8 cellular contexts compared by ENCODE assay signal in genomic region chr7:112204072-112204775, GRCh38. TPM values are rescaled to one million over a fixed set of nuclear protein-coding genes. Genes with fewer than 3 reads are reported as not detected.
A peak's percentile ranks its signal among the peaks of the same experiment; 100 is the strongest.
DNase-seq lines count a peak whose midpoint lies in the region; ATAC-seq and TF ChIP-seq lines count a peak whose summit lies in the region.

No MANE protein-coding gene starts in this region.

- no peak for DNase-seq in BE2C
- DNase-seq in HL-60 (ENCODE audit: low read depth in 1 of 2, low spot score in 1 of 2), result no peak
- no peak for DNase-seq in activated CD4-positive, alpha-beta memory T cell treated with anti-CD3 and anti-CD28 coated beads, Interleukin-2, amount 10 ng/mL, durations not matched to agents 7 days and 5 days
- DNase-seq in smooth muscle cell (lab: John Stamatoyannopoulos, UW; ENCODE audit: unreplicated experiment), result no peak
- DNase-seq in iPS-NIHi7 (ENCODE audit: extremely low spot score), result no peak
- no peak for DNase-seq in putamen (ENCODE audit: low spot score)

- H3K36me3 Mint-ChIP-seq in activated CD4-positive, alpha-beta memory T cell treated with anti-CD3 and anti-CD28 coated beads, Interleukin-2, amount 10 ng/mL, durations not matched to agents 7 days and 5 days (ENCODE audit: low read depth), result no peaks in the 10 kb centered on the region

- H3K4me3 ChIP-seq in BE2C (ENCODE audit: low read depth, low read length), result peak overlapping the region; percentile 97
- H3K4me3 ChIP-seq in HL-60 (replicated peaks; ENCODE audit: insufficient read depth, low read length), result peak overlapping the region; percentile 86; the same call in 1 of the 2 replicates
- peak overlapping the region; percentile 98 for H3K4me3 ChIP-seq in iPS-18a (ENCODE audit: low read length)
- peak overlapping the region; percentile 94 for H3K4me3 ChIP-seq in smooth muscle cell

- H3K36me3 ChIP-seq in BE2C (no peaks in the 10 kb centered on the region), iPS-18a (ENCODE audit: control insufficient read depth, low read depth, low read length) (no peaks in the 10 kb centered on the region), smooth muscle cell (ENCODE audit: low read depth) (no peaks in the 10 kb centered on the region)

- H3K27ac ChIP-seq in HL-60 (replicated peaks), result no peak overlapping the region
- H3K27ac ChIP-seq in iPS-18a (ENCODE audit: low read length), result no peak overlapping the region
- H3K27ac ChIP-seq in smooth muscle cell (ENCODE audit: low read depth), result no peak overlapping the region

- POLR2A ChIA-PET in activated CD4-positive, alpha-beta memory T cell treated with anti-CD3 and anti-CD28 coated beads, Interleukin-2, amount 10 ng/mL, durations not matched to agents 7 days and 5 days (lab: Charles Lee), result interaction anchor here (3.6 kb wide), 1 partner anchor 247 kb away, joined by 33 read pairs; the partner anchor contains the start of gene IFRD1

- H3F3A ChIP-seq in smooth muscle cell (ENCODE audit: low read depth), result peaks cover 5% of the 10 kb centered on the region

- H3K9ac ChIP-seq in iPS-18a (ENCODE audit: low read length) (peak overlapping the region; percentile 73), smooth muscle cell (ENCODE audit: low read depth) (peak overlapping the region; percentile 70)

- peak overlapping the region; percentile 89 for H3K4me2 ChIP-seq in smooth muscle cell

- TF ChIP-seq CTCF in BE2C (IDR thresholded peaks at IDR 0.05; ENCODE audit: low read depth, low read length) (no peak), HL-60 (IDR thresholded peaks at IDR 0.05; ENCODE audit: insufficient read depth, low read length) (no peak), smooth muscle cell (IDR thresholded peaks at IDR 0.05; ENCODE audit: borderline replicate concordance, insufficient read depth, poor library complexity, severe bottlenecking) (no peak)

- peaks cover 41% of the 10 kb centered on the region for H3K27me3 Mint-ChIP-seq in activated CD4-positive, alpha-beta memory T cell treated with anti-CD3 and anti-CD28 coated beads, Interleukin-2, amount 10 ng/mL, durations not matched to agents 7 days and 5 days

- no peak for ATAC-seq in HG03432 (IDR thresholded peaks at IDR 0.05; ENCODE audit: unreplicated experiment)

- peaks cover 38% of the 10 kb centered on the region for H3K4me1 Mint-ChIP-seq in activated CD4-positive, alpha-beta memory T cell treated with anti-CD3 and anti-CD28 coated beads, Interleukin-2, amount 10 ng/mL, durations not matched to agents 7 days and 5 days

- H3K9me3 ChIP-seq in BE2C, result no peaks in the 10 kb centered on the region
- no peaks in the 10 kb centered on the region for H3K9me3 ChIP-seq in iPS-18a (ENCODE audit: control insufficient read depth, low read depth, low read length)
- H3K9me3 ChIP-seq in smooth muscle cell (replicated peaks; ENCODE audit: low read depth), result no peaks in the 10 kb centered on the region

- H3K27ac Mint-ChIP-seq in activated CD4-positive, alpha-beta memory T cell treated with anti-CD3 and anti-CD28 coated beads, Interleukin-2, amount 10 ng/mL, durations not matched to agents 7 days and 5 days, result no peak overlapping the region

- H3K9me3 Mint-ChIP-seq in activated CD4-positive, alpha-beta memory T cell treated with anti-CD3 and anti-CD28 coated beads, Interleukin-2, amount 10 ng/mL, durations not matched to agents 7 days and 5 days, result no peaks in the 10 kb centered on the region

- CTCF ChIA-PET in activated CD4-positive, alpha-beta memory T cell treated with anti-CD3 and anti-CD28 coated beads, Interleukin-2, amount 10 ng/mL, durations not matched to agents 7 days and 5 days (lab: Charles Lee), result no interaction called here

- H3K4me3 Mint-ChIP-seq in activated CD4-positive, alpha-beta memory T cell treated with anti-CD3 and anti-CD28 coated beads, Interleukin-2, amount 10 ng/mL, durations not matched to agents 7 days and 5 days, result peak overlapping the region; percentile 18

- peaks cover 16% of the 10 kb centered on the region for H4K20me1 ChIP-seq in smooth muscle cell (ENCODE audit: low read depth)

- peak overlapping the region; percentile 84 for H2AFZ ChIP-seq in smooth muscle cell (ENCODE audit: low read depth)

- H3K27me3 ChIP-seq in BE2C, result no peaks in the 10 kb centered on the region
- no peaks in the 10 kb centered on the region for H3K27me3 ChIP-seq in HL-60 (ENCODE audit: insufficient read depth, poor library complexity, severe bottlenecking)
- H3K27me3 ChIP-seq in iPS-18a (ENCODE audit: control insufficient read depth, insufficient read depth, low read length), result no peaks in the 10 kb centered on the region
- H3K27me3 ChIP-seq in smooth muscle cell (ENCODE audit: low read depth), result no peaks in the 10 kb centered on the region

- WGBS in smooth muscle cell (ENCODE audit: low lambda C conversion rate), result under 1% methylated on average over 12 of the region's 12 CpGs

- no peaks in the 10 kb centered on the region for H3K4me1 ChIP-seq in BE2C
- H3K4me1 ChIP-seq in iPS-18a (ENCODE audit: control insufficient read depth, low read depth, low read length), result peaks cover 14% of the 10 kb centered on the region
- no peaks in the 10 kb centered on the region for H3K4me1 ChIP-seq in smooth muscle cell (ENCODE audit: low read depth)

- peaks cover 81% of the 10 kb centered on the region for H3K79me2 ChIP-seq in smooth muscle cell (ENCODE audit: low read depth)

RNA-seq across cellular contexts. Expression of gene DOCK4, which starts 2.0 kb away (rescaled TPM):
- polyA plus RNA-seq in BE2C (2012; ENCODE audit: insufficient read depth, insufficient read length, low read depth), result 26.7 TPM
- under 1 TPM; 0.35 to 0.50 TPM for total RNA-seq in activated CD4-positive, alpha-beta memory T cell treated with anti-CD3 and anti-CD28 coated beads, Interleukin-2, amount 10 ng/mL, durations not matched to agents 7 days and 5 days
- 20.5 and 32.7 TPM in 2 replicates for total RNA-seq in smooth muscle cell
- polyA plus RNA-seq in smooth muscle cell, result 7.4 and 7.8 TPM in 2 replicates

RNA-seq across cellular contexts. Expression of gene ZNF277, which starts 2.3 kb away (rescaled TPM):
- 14.8 TPM for polyA plus RNA-seq in BE2C (2012; ENCODE audit: insufficient read depth, insufficient read length, low read depth)
- total RNA-seq in activated CD4-positive, alpha-beta memory T cell treated with anti-CD3 and anti-CD28 coated beads, Interleukin-2, amount 10 ng/mL, durations not matched to agents 7 days and 5 days, result 10 to 100 TPM; 27.4 to 27.6 TPM
- total RNA-seq in smooth muscle cell, result 28.0 and 31.7 TPM in 2 replicates
- 8.4 and 8.6 TPM in 2 replicates for polyA plus RNA-seq in smooth muscle cell

Comparison
In these comparisons a context has a peak if more than half of its experiments do, and no peak if none do; other contexts are left out.
1. RNA of gene DOCK4, which starts 2.0 kb away (total RNA-seq): 20.5 to 32.7 TPM in smooth muscle cell; 0.35 to 0.50 TPM in activated CD4-positive, alpha-beta memory T cell treated with anti-CD3 and anti-CD28 coated beads, Interleukin-2, amount 10 ng/mL, durations not matched to agents 7 days and 5 days; every median in the first group is over 10 times any median in the second.
2. Peak in every context shown above with its lines, with median percentiles within 50 percentile points of each other: H3K4me3 ChIP-seq.